In the genomic region with DNA sequence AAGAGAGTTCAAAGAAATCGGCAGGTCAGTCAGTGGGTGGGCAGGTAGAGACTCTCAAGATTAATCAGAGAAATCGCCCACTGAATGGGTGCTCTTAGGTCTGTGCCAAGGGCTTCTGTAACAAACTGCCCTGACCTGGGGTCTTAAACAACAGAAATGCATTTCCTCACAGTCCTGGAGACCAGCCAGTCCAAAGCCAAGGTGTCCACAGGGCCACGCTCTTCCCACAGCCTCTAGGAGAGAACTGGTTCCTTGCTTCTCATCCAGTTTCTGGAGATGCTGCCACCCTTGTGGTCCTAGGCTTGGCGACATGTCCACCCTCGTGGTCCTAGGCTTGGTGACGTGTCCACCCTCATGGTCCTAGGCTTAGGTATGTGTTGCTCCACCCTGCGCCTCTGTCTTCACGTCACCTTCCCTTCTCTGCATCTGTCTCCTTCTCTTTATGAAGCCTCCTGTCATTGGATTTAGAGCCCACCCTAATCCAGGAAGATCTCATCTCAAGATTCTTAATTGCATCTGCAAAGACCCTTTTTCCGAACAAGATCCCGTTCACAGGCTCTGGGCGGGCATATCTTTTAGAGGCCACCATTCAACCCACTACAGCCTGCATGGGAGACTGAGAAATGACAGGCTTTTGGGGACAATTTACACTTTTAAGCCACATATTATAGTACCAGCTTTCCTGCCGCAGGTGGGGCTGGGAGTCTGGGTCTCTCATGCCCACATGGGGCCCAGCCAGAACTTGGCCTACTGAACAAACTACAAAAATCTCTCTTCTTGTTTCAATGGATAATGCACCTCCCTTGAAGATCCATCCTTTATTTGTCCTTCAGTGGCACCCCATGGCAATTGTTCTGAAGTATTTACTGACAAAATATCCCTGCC, we compare ENCODE assay signal across 24 cellular contexts.
"Had no signal": no experiment of that assay in that cellular context is flagged by ENCODE, and none has a peak within 500 bp of the region (broad histone marks: within the 10 kb centered on the region; RNA-seq: fewer than 3 reads in every experiment).

No MANE protein-coding gene starts in this region.

- H3K27ac Mint-ChIP-seq: activated CD4-positive, alpha-beta T cell treated with anti-CD3 and anti-CD28 coated beads for 36 hours; activated CD8-positive, alpha-beta T cell treated with anti-CD3 and anti-CD28 coated beads, Interleukin-2, amount 10 ng/mL, durations not matched to agents 7 days and 5 days; activated naive CD4-positive, alpha-beta T cell treated with anti-CD3 and anti-CD28 coated beads, Interleukin-2, amount 10 ng/mL, durations not matched to agents 7 days and 5 days; activated naive CD8-positive, alpha-beta T cell treated with anti-CD3 and anti-CD28 coated beads, Interleukin-2, amount 10 ng/mL, durations not matched to agents 7 days and 5 days; activated T-helper 1 cell treated with anti-CD3 and anti-CD28 coated beads, Interleukin-12 subunit alpha, Interleukin-12 subunit beta, Interleukin-2, Interleukin-4 antibody, amounts not matched to agents 30 ng/mL and 10 ng/mL and 1 ng/mL, durations not matched to agents 14 hours and 24 hours and 36 hours; dendritic cell treated with granulocyte-macrophage colony-stimulating factor and Interleukin-4, amounts not matched to agents 40 ng/mL and 50 ng/mL, for 4 days; memory B cell; naive thymus-derived CD8-positive, alpha-beta T cell; neural progenitor cell; stimulated activated naive B cell treated with anti-CD40 and anti-IgM and Interleukin-4, amounts not matched to agents 10 μg/mL and 1 μg/mL and 100 μg/mL, for 72 hours; WTC11 had no signal

- H3K9me3 Mint-ChIP-seq: activated naive CD4-positive, alpha-beta T cell treated with anti-CD3 and anti-CD28 coated beads, Interleukin-2, amount 10 ng/mL, durations not matched to agents 7 days and 5 days; activated naive CD8-positive, alpha-beta T cell treated with anti-CD3 and anti-CD28 coated beads, Interleukin-2, amount 10 ng/mL, durations not matched to agents 7 days and 5 days; activated T-helper 1 cell treated with anti-CD3 and anti-CD28 coated beads, Interleukin-12 subunit alpha, Interleukin-12 subunit beta, Interleukin-2, Interleukin-4 antibody, amounts not matched to agents 30 ng/mL and 10 ng/mL and 1 ng/mL, durations not matched to agents 14 hours and 24 hours and 36 hours; dendritic cell treated with granulocyte-macrophage colony-stimulating factor and Interleukin-4, amounts not matched to agents 40 ng/mL and 50 ng/mL, for 4 days had no signal

- H3K9ac ChIP-seq: neural progenitor cell had no signal

- DNase-seq: activated CD4-positive, alpha-beta T cell treated with anti-CD3 and anti-CD28 coated beads for 36 hours; activated CD8-positive, alpha-beta T cell treated with anti-CD3 and anti-CD28 coated beads, Interleukin-2, amount 10 ng/mL, durations not matched to agents 7 days and 5 days; activated gamma-delta T cell; activated naive CD4-positive, alpha-beta T cell treated with anti-CD3 and anti-CD28 coated beads, Interleukin-2, amount 10 ng/mL, durations not matched to agents 7 days and 5 days; activated naive CD8-positive, alpha-beta T cell treated with anti-CD3 and anti-CD28 coated beads, Interleukin-2, amount 10 ng/mL, durations not matched to agents 7 days and 5 days; caudate nucleus; esophagus squamous epithelium; foreskin melanocyte; left colon; naive thymus-derived CD8-positive, alpha-beta T cell; stimulated activated CD4-positive, alpha-beta T cell treated with anti-CD3 and anti-CD28 coated beads, Interleukin-15, amount 100 ng/mL, for 24 hours; stimulated activated CD4-positive, alpha-beta T cell treated with anti-CD3 and anti-CD28 coated beads, Interleukin-2, amount 100 ng/mL, for 24 hours; stimulated activated naive B cell treated with anti-CD40 and anti-IgM and Interleukin-4, amounts not matched to agents 10 μg/mL and 1 μg/mL and 100 μg/mL, for 72 hours; T-helper 2 cell; thyroid gland had no signal

- H3K4me1 Mint-ChIP-seq: activated CD4-positive, alpha-beta T cell treated with anti-CD3 and anti-CD28 coated beads for 36 hours; activated naive CD4-positive, alpha-beta T cell treated with anti-CD3 and anti-CD28 coated beads, Interleukin-2, amount 10 ng/mL, durations not matched to agents 7 days and 5 days; activated naive CD8-positive, alpha-beta T cell treated with anti-CD3 and anti-CD28 coated beads, Interleukin-2, amount 10 ng/mL, durations not matched to agents 7 days and 5 days; memory B cell; naive thymus-derived CD8-positive, alpha-beta T cell; stimulated activated naive B cell treated with anti-CD40 and anti-IgM and Interleukin-4, amounts not matched to agents 10 μg/mL and 1 μg/mL and 100 μg/mL, for 72 hours; WTC11 had no signal

- H3K4me2 ChIP-seq: neural progenitor cell, smooth muscle cell had no signal

- ATAC-seq: activated CD4-positive, alpha-beta T cell treated with anti-CD3 and anti-CD28 coated beads for 36 hours; activated CD8-positive, alpha-beta T cell treated with anti-CD3 and anti-CD28 coated beads, Interleukin-2, amount 10 ng/mL, durations not matched to agents 7 days and 5 days; left colon; naive thymus-derived CD8-positive, alpha-beta T cell; stimulated activated naive B cell treated with anti-CD40 and anti-IgM and Interleukin-4, amounts not matched to agents 10 μg/mL and 1 μg/mL and 100 μg/mL, for 72 hours; WTC11 had no signal

- H3K36me3 Mint-ChIP-seq: activated naive CD4-positive, alpha-beta T cell treated with anti-CD3 and anti-CD28 coated beads, Interleukin-2, amount 10 ng/mL, durations not matched to agents 7 days and 5 days; activated naive CD8-positive, alpha-beta T cell treated with anti-CD3 and anti-CD28 coated beads, Interleukin-2, amount 10 ng/mL, durations not matched to agents 7 days and 5 days; brain; memory B cell; naive thymus-derived CD8-positive, alpha-beta T cell; neural progenitor cell; stimulated activated naive B cell treated with anti-CD40 and anti-IgM and Interleukin-4, amounts not matched to agents 10 μg/mL and 1 μg/mL and 100 μg/mL, for 72 hours; WTC11 had no signal

- H3K27me3 ChIP-seq: ascending aorta, esophagus squamous epithelium, neural progenitor cell, stomach, thyroid gland had no signal

- H3K4me3 Mint-ChIP-seq: activated CD4-positive, alpha-beta T cell treated with anti-CD3 and anti-CD28 coated beads for 36 hours; activated CD8-positive, alpha-beta T cell treated with anti-CD3 and anti-CD28 coated beads, Interleukin-2, amount 10 ng/mL, durations not matched to agents 7 days and 5 days; activated naive CD4-positive, alpha-beta T cell treated with anti-CD3 and anti-CD28 coated beads, Interleukin-2, amount 10 ng/mL, durations not matched to agents 7 days and 5 days; activated naive CD8-positive, alpha-beta T cell treated with anti-CD3 and anti-CD28 coated beads, Interleukin-2, amount 10 ng/mL, durations not matched to agents 7 days and 5 days; activated T-helper 1 cell treated with anti-CD3 and anti-CD28 coated beads, Interleukin-12 subunit alpha, Interleukin-12 subunit beta, Interleukin-2, Interleukin-4 antibody, amounts not matched to agents 30 ng/mL and 10 ng/mL and 1 ng/mL, durations not matched to agents 14 hours and 24 hours and 36 hours; brain; dendritic cell treated with granulocyte-macrophage colony-stimulating factor and Interleukin-4, amounts not matched to agents 40 ng/mL and 50 ng/mL, for 4 days; memory B cell; naive thymus-derived CD8-positive, alpha-beta T cell; neural progenitor cell; stimulated activated naive B cell treated with anti-CD40 and anti-IgM and Interleukin-4, amounts not matched to agents 10 μg/mL and 1 μg/mL and 100 μg/mL, for 72 hours; WTC11 had no signal

- H3K9me3 ChIP-seq: ascending aorta, esophagus squamous epithelium, stomach, thyroid gland had no signal

- H3K27me3 Mint-ChIP-seq: activated CD4-positive, alpha-beta T cell treated with anti-CD3 and anti-CD28 coated beads for 36 hours; activated naive CD8-positive, alpha-beta T cell treated with anti-CD3 and anti-CD28 coated beads, Interleukin-2, amount 10 ng/mL, durations not matched to agents 7 days and 5 days; brain; memory B cell; stimulated activated naive B cell treated with anti-CD40 and anti-IgM and Interleukin-4, amounts not matched to agents 10 μg/mL and 1 μg/mL and 100 μg/mL, for 72 hours had no signal

- H3K27ac ChIP-seq: ascending aorta, esophagus squamous epithelium, neural progenitor cell, stomach, thyroid gland had no signal

- H3K4me3 ChIP-seq: ascending aorta, esophagus squamous epithelium, neural progenitor cell, smooth muscle cell, stomach, thyroid gland had no signal

- H3K4me1 ChIP-seq: ascending aorta, esophagus squamous epithelium, stomach, thyroid gland had no signal

- H3K36me3 ChIP-seq: ascending aorta, esophagus squamous epithelium, neural progenitor cell, stomach, thyroid gland had no signal
